Comparison of ENCODE assay signal across 8 cellular contexts in genomic region chr3:152071924-152072323, GRCh38.
A peak's percentile ranks its signal among the peaks of the same experiment; 100 is the strongest.
DNase-seq lines count a peak whose midpoint lies in the region; ATAC-seq and TF ChIP-seq lines count a peak whose summit lies in the region.

No MANE protein-coding gene starts in this region.

- H3K27ac ChIP-seq in KMS-11: no peak overlapping the region
- H3K27ac ChIP-seq in aorta (ENCODE audit: low read depth in 1 of 2, low read length in 2 of 2): no peak overlapping the region

- no peaks in the 10 kb centered on the region for H3K27me3 Mint-ChIP-seq in activated naive CD8-positive, alpha-beta T cell treated with anti-CD3 and anti-CD28 coated beads, Interleukin-2, amount 50 U/mL, for 24 hours

- WGBS in aorta, 2 donors: 46 to 57% methylated on average over 1 of the region's 1 CpG

- H3K36me3 ChIP-seq in KMS-11 (ENCODE audit: insufficient read depth) (no peaks in the 10 kb centered on the region), aorta (ENCODE audit: control insufficient read depth in 1 of 2, insufficient read depth in 2 of 2, low read length in 1 of 2) (no peaks in the 10 kb centered on the region)

- ATAC-seq in Right ventricle myocardium superior (ENCODE audit: poor library complexity): peak; percentile 65
- no peak for ATAC-seq in Right ventricle myocardium inferior
- ATAC-seq in activated naive CD8-positive, alpha-beta T cell treated with anti-CD3 and anti-CD28 coated beads, Interleukin-2, amount 50 U/mL, for 24 hours: peak; percentile 69
- peak; percentile 80 for ATAC-seq in aorta (ENCODE audit: low FRiP score)
- ATAC-seq in HG03439 (IDR thresholded peaks at IDR 0.05; ENCODE audit: unreplicated experiment): no peak
- no peak for ATAC-seq in HG03039 (IDR thresholded peaks at IDR 0.05; ENCODE audit: unreplicated experiment)

- TF ChIP-seq CTCF in KMS-11 (conservative IDR thresholded peaks at IDR 0.05; ENCODE audit: low read depth, low read length): peak; percentile 63

- H3K9ac ChIP-seq in KMS-11: no peak overlapping the region

- H3K36me3 Mint-ChIP-seq in activated naive CD8-positive, alpha-beta T cell treated with anti-CD3 and anti-CD28 coated beads, Interleukin-2, amount 50 U/mL, for 24 hours (ENCODE audit: low read depth): no peaks in the 10 kb centered on the region

- intact Hi-C loops in Right ventricle myocardium superior (cut with DNase I): loop anchor here (10.0 kb wide), 1 partner anchor 403 kb away; no protein-coding TSS in a partner anchor
- intact Hi-C loops in Right ventricle myocardium inferior (cut with DNase I): loop anchor here (5.0 to 10.0 kb wide), 4 partner anchors 113 to 455 kb away; no protein-coding TSS in a partner anchor
- intact Hi-C loops in aorta (cut with DNase I): loop anchor here (5.0 to 10.0 kb wide), 5 partner anchors 85 to 370 kb away; partner anchors contain the start of gene MBNL1 (in 1 of the 2)

- no peak overlapping the region for H2AFZ ChIP-seq in KMS-11 (ENCODE audit: low read depth)

- DNase-seq in Right ventricle myocardium superior: no peak
- no peak for DNase-seq in Right ventricle myocardium inferior (ENCODE audit: missing footprints)
- DNase-seq in activated naive CD8-positive, alpha-beta T cell treated with anti-CD3 and anti-CD28 coated beads, Interleukin-2, amount 50 U/mL, for 24 hours: no peak
- DNase-seq in iPS-NIHi7 (ENCODE audit: extremely low spot score): peak; percentile 48
- DNase-seq in aorta: no peak

- H3K4me1 ChIP-seq in KMS-11 (ENCODE audit: low read depth, poor library complexity, severe bottlenecking) (peaks cover 3% of the 10 kb centered on the region), aorta (ENCODE audit: control insufficient read depth in 1 of 2, insufficient read depth in 2 of 2, low read length in 2 of 2) (no peaks in the 10 kb centered on the region)

- H3K4me3 ChIP-seq in KMS-11 (IDR thresholded peaks at IDR 0.05; ENCODE audit: insufficient read depth, low read depth, low read length) (no peak overlapping the region), aorta (ENCODE audit: low read length in 2 of 2) (no peak overlapping the region)

- no peaks in the 10 kb centered on the region for H4K20me1 ChIP-seq in KMS-11 (ENCODE audit: insufficient read depth)

- no peak overlapping the region for H3K4me3 Mint-ChIP-seq in activated naive CD8-positive, alpha-beta T cell treated with anti-CD3 and anti-CD28 coated beads, Interleukin-2, amount 50 U/mL, for 24 hours

- H3K27me3 ChIP-seq in KMS-11 (ENCODE audit: insufficient read depth, low read depth) (no peaks in the 10 kb centered on the region), aorta (ENCODE audit: control insufficient read depth in 1 of 2, insufficient read depth in 2 of 2, low read length in 1 of 2) (no peaks in the 10 kb centered on the region)

- H3K79me2 ChIP-seq in KMS-11 (ENCODE audit: insufficient read depth, low read depth): no peaks in the 10 kb centered on the region; the same call in 1 of the 2 replicates

- no peaks in the 10 kb centered on the region for H3K9me3 Mint-ChIP-seq in activated naive CD8-positive, alpha-beta T cell treated with anti-CD3 and anti-CD28 coated beads, Interleukin-2, amount 50 U/mL, for 24 hours

- no peaks in the 10 kb centered on the region for H3K4me1 Mint-ChIP-seq in activated naive CD8-positive, alpha-beta T cell treated with anti-CD3 and anti-CD28 coated beads, Interleukin-2, amount 50 U/mL, for 24 hours

- no peak overlapping the region for H3K27ac Mint-ChIP-seq in activated naive CD8-positive, alpha-beta T cell treated with anti-CD3 and anti-CD28 coated beads, Interleukin-2, amount 50 U/mL, for 24 hours

- H3K4me2 ChIP-seq in KMS-11: no peak overlapping the region

- H3K9me3 ChIP-seq in aorta (ENCODE audit: control insufficient read depth, low read length): no peaks in the 10 kb centered on the region

Comparison
In these comparisons a context has a peak if more than half of its experiments do, and no peak if none do; other contexts are left out.
1. ATAC-seq: peak in Right ventricle myocardium superior (single experiment), activated naive CD8-positive, alpha-beta T cell treated with anti-CD3 and anti-CD28 coated beads, Interleukin-2, amount 50 U/mL, for 24 hours (single experiment) and aorta (single experiment); none in Right ventricle myocardium inferior (single experiment), HG03439 (single experiment) and HG03039 (single experiment).